In the genomic region with DNA sequence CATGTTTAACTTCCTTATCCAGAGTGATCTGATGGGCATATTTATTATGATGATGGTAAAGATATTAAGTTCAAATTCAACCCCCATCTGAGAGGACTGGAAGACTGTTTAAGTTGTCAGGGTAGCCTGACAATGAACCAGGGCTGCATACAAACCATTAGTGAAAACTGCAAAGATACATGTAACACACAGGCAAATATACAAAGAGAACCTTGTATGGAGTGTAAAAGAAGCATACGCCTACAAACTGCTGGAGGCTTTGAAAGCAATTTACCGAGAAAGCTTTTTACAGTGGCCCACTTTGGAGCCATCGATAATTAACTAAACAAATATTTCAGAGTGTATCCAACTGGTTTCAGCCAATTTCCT, we compare ENCODE assay signal across 23 cellular contexts.
"Had no signal": no experiment of that assay in that cellular context is flagged by ENCODE, and none has a peak within 500 bp of the region (broad histone marks: within the 10 kb centered on the region; RNA-seq: fewer than 3 reads in every experiment).

No MANE protein-coding gene starts in this region.

- ATAC-seq: activated CD4-positive, alpha-beta T cell treated with anti-CD3 and anti-CD28 coated beads for 36 hours; activated T-cell treated with anti-CD3 and anti-CD28 coated beads, Interleukin-2, amount 50 U/mL, for 4 hours; left lobe of liver; lower lobe of right lung; mucosa of descending colon; pancreas; psoas muscle had no signal

- DNase-seq: activated CD4-positive, alpha-beta T cell treated with anti-CD3 and anti-CD28 coated beads for 36 hours; activated CD4-positive, alpha-beta T cell treated with anti-CD3 and anti-CD28 coated beads, Interleukin-2, amount 50 U/mL, for 4 hours; activated CD8-positive, alpha-beta memory T cell treated with anti-CD3 and anti-CD28 coated beads for 24 hours; activated CD8-positive, alpha-beta memory T cell treated with anti-CD3 and anti-CD28 coated beads, Interleukin-2, amount 50 U/mL, for 4 hours; activated naive CD4-positive, alpha-beta T cell treated with anti-CD3 and anti-CD28 coated beads for 36 hours; activated naive CD8-positive, alpha-beta T cell treated with anti-CD3 and anti-CD28 coated beads, Interleukin-2, amount 10 ng/mL, durations not matched to agents 7 days and 5 days; activated T-cell treated with anti-CD3 and anti-CD28 coated beads, Interleukin-2, amount 50 U/mL, for 4 hours; cerebellar nuclear complex; endodermal cell; heart right ventricle; lower lobe of right lung; mesendoderm; mucosa of descending colon; nephron progenitor cell; pancreas; psoas muscle; spleen; stimulated activated CD4-positive, alpha-beta T cell treated with anti-CD3 and anti-CD28 coated beads, Interleukin-4, amount 100 ng/mL, for 1 hour; stimulated activated naive CD4-positive, alpha-beta T cell; testis; trophoblast cell; uterus had no signal
